ENCODE assay signal across 30 cellular contexts in the genomic region with DNA sequence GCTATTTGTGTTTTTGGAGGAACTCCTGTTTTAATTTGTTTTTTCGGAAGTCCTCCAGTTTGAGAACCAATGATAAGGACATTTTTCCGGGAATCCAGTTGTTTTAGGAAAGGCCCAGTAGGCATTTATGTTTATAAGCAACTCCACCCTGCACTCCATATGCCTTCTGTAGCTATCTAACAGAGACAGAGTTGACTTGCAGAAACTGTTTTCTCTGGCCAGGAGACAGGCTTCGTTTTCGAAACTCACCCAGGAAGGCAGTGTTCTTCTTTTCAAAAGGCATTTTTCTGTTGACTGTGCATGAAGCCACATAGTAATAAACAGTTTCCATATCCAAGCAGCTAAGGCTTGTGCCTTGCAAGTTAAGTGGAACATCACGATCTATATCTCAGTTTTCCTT.
"Had no signal": no experiment of that assay in that cellular context is flagged by ENCODE, and none has a peak within 500 bp of the region (broad histone marks: within the 10 kb centered on the region; RNA-seq: fewer than 3 reads in every experiment).

No MANE protein-coding gene starts in this region.

- H3K4me1 ChIP-seq: body of pancreas, left lung, right lobe of liver had no signal

- H3K27me3 Mint-ChIP-seq: activated naive CD8-positive, alpha-beta T cell; dendritic cell treated with granulocyte-macrophage colony-stimulating factor and Interleukin-4, amounts not matched to agents 40 ng/mL and 50 ng/mL, for 4 days; naive B cell; stimulated activated naive CD8-positive, alpha-beta T cell treated with anti-CD3 and anti-CD28 coated beads, Interleukin-15, amount 100 ng/mL, for 72 hours had no signal

- H3K27me3 ChIP-seq: adrenal gland, body of pancreas, cardiac muscle cell, left lung, neutrophil, right lobe of liver, tibial nerve had no signal

- DNase-seq: activated CD4-positive, alpha-beta T cell treated with anti-CD3 and anti-CD28 coated beads for 48 hours; activated CD4-positive, alpha-beta T cell treated with anti-CD3 and anti-CD28 coated beads, Interleukin-2, amount 50 U/mL, for 48 hours; activated CD8-positive, alpha-beta memory T cell treated with anti-CD3 and anti-CD28 coated beads for 24 hours; activated effector memory CD4-positive, alpha-beta T cell treated with Interleukin-2 at 50 U/mL for 16 hours; activated naive CD4-positive, alpha-beta T cell treated with Interleukin-2 at 50 U/mL for 16 hours; adrenal gland; aorta; body of pancreas; endodermal cell; head of caudate nucleus; kidney glomerular epithelial cell; left lung; naive B cell; nephron progenitor cell; right lobe of liver; stimulated activated CD4-positive, alpha-beta T cell treated with anti-CD3 and anti-CD28 coated beads, Interleukin-4, amount 100 ng/mL, for 24 hours; stimulated activated naive CD8-positive, alpha-beta T cell treated with anti-CD3 and anti-CD28 coated beads, Interleukin-15, amount 100 ng/mL, for 72 hours; SW 1271; T-helper 9 cell; WERI-Rb-1 had no signal

- H3K9me3 Mint-ChIP-seq: endodermal cell; stimulated activated effector memory CD8-positive, alpha-beta T cell treated with anti-CD3 and anti-CD28 coated beads, Interleukin-12 subunit alpha, Interleukin-12 subunit beta, amount 100 ng/mL, for 72 hours; stimulated activated naive CD8-positive, alpha-beta T cell treated with anti-CD3 and anti-CD28 coated beads, Interleukin-15, amount 100 ng/mL, for 72 hours; T-helper 1 cell treated with Interleukin-12 subunit alpha and Interleukin-12 subunit beta and Interleukin-4 antibody, amounts not matched to agents 30 μg/mL and 1 μg/mL, for 36 hours had no signal

- H3K4me3 ChIP-seq: adrenal gland, body of pancreas, cardiac muscle cell, left lung, right lobe of liver, skin epidermis, tibial nerve had no signal

- H3K9me3 ChIP-seq: adrenal gland, body of pancreas, left lung, neutrophil, right lobe of liver, tibial nerve had no signal

- H3K27ac ChIP-seq: adrenal gland, body of pancreas, cardiac muscle cell, left lung, neutrophil, right lobe of liver, WERI-Rb-1 had no signal

- H3K36me3 Mint-ChIP-seq: naive B cell; stimulated activated effector memory CD8-positive, alpha-beta T cell treated with anti-CD3 and anti-CD28 coated beads, Interleukin-12 subunit alpha, Interleukin-12 subunit beta, amount 100 ng/mL, for 72 hours had no signal

- H3K36me3 ChIP-seq: adrenal gland, cardiac muscle cell, left lung, neutrophil, right lobe of liver, tibial nerve, WERI-Rb-1 had no signal

- ATAC-seq: activated CD4-positive, CD25-positive, alpha-beta regulatory T cell treated with anti-CD3 and anti-CD28 coated beads, Interleukin-2, amount 50 U/mL, for 24 hours; body of pancreas; esophagus mucosa; left lung; right lobe of liver; stimulated activated effector memory CD8-positive, alpha-beta T cell treated with anti-CD3 and anti-CD28 coated beads, Interleukin-12 subunit alpha, Interleukin-12 subunit beta, amount 100 ng/mL, for 72 hours; stimulated activated naive CD8-positive, alpha-beta T cell treated with anti-CD3 and anti-CD28 coated beads, Interleukin-15, amount 100 ng/mL, for 72 hours had no signal

- H3K4me3 Mint-ChIP-seq: activated naive CD8-positive, alpha-beta T cell; dendritic cell treated with granulocyte-macrophage colony-stimulating factor and Interleukin-4, amounts not matched to agents 40 ng/mL and 50 ng/mL, for 4 days; endodermal cell; naive B cell; nephron progenitor cell; stimulated activated effector memory CD8-positive, alpha-beta T cell treated with anti-CD3 and anti-CD28 coated beads, Interleukin-12 subunit alpha, Interleukin-12 subunit beta, amount 100 ng/mL, for 72 hours; stimulated activated naive CD8-positive, alpha-beta T cell treated with anti-CD3 and anti-CD28 coated beads, Interleukin-15, amount 100 ng/mL, for 72 hours; T-helper 1 cell treated with Interleukin-12 subunit alpha and Interleukin-12 subunit beta and Interleukin-4 antibody, amounts not matched to agents 30 μg/mL and 1 μg/mL, for 36 hours had no signal

- H3K4me1 Mint-ChIP-seq: stimulated activated effector memory CD8-positive, alpha-beta T cell treated with anti-CD3 and anti-CD28 coated beads, Interleukin-12 subunit alpha, Interleukin-12 subunit beta, amount 100 ng/mL, for 72 hours; stimulated activated naive CD8-positive, alpha-beta T cell treated with anti-CD3 and anti-CD28 coated beads, Interleukin-15, amount 100 ng/mL, for 72 hours had no signal

- H3K27ac Mint-ChIP-seq: activated naive CD8-positive, alpha-beta T cell; dendritic cell treated with granulocyte-macrophage colony-stimulating factor and Interleukin-4, amounts not matched to agents 40 ng/mL and 50 ng/mL, for 4 days; endodermal cell; nephron progenitor cell; stimulated activated effector memory CD8-positive, alpha-beta T cell treated with anti-CD3 and anti-CD28 coated beads, Interleukin-12 subunit alpha, Interleukin-12 subunit beta, amount 100 ng/mL, for 72 hours; stimulated activated naive CD8-positive, alpha-beta T cell treated with anti-CD3 and anti-CD28 coated beads, Interleukin-15, amount 100 ng/mL, for 72 hours; T-helper 1 cell treated with Interleukin-12 subunit alpha and Interleukin-12 subunit beta and Interleukin-4 antibody, amounts not matched to agents 30 μg/mL and 1 μg/mL, for 36 hours had no signal
